In genomic region chr6:9514146-9514545, GRCh38 we compare ENCODE assay signal across 15 cellular contexts.
DNase-seq lines count a peak whose midpoint lies in the region; ATAC-seq, FAIRE-seq and TF ChIP-seq lines count a peak whose summit lies in the region.
"Had no signal": no experiment of that assay in that cellular context is flagged by ENCODE, and none has a peak within 500 bp of the region (broad histone marks: within the 10 kb centered on the region; RNA-seq: fewer than 3 reads in every experiment).

No MANE protein-coding gene starts in this region.

- H3K36me3 ChIP-seq in IMR-90 (ENCODE audit: control insufficient read depth, insufficient read depth, low read length) (no peaks in the 10 kb centered on the region), keratinocyte (ENCODE audit: control insufficient read depth in 2 of 2, extremely low read depth in 1 of 2, insufficient read depth in 2 of 2, low read length in 2 of 2) (no peaks in the 10 kb centered on the region)

- no peak overlapping the region for H3K4me2 ChIP-seq in IMR-90 (ENCODE audit: low read depth, low read length)
- peak overlapping the region; percentile 49 for H3K4me2 ChIP-seq in keratinocyte (ENCODE audit: control insufficient read depth, extremely low read depth, insufficient read depth, low read depth, low read length)
- H3K4me2 ChIP-seq: GM23338 had no signal

- DNase-seq in IMR-90 = no peak
- DNase-seq in astrocyte of the spinal cord (ENCODE audit: low read depth, low spot score) = peak; percentile 59
- no peak for DNase-seq in epithelial cell of prostate (ENCODE audit: low read depth, low spot score)
- no peak for DNase-seq in keratinocyte (ENCODE audit: low read depth, low spot score)
- DNase-seq in pons (ENCODE audit: low spot score) = no peak
- DNase-seq: C1 segment of cervical spinal cord; Calu3; CD4-positive, alpha-beta T cell; DMS 273 treated with DMSO at 0.1 percent for 48 hours; H7 had no signal

- H3K9me3 ChIP-seq in IMR-90 (ENCODE audit: control insufficient read depth, insufficient read depth, low read length) = no peaks in the 10 kb centered on the region
- no peaks in the 10 kb centered on the region for H3K9me3 ChIP-seq in keratinocyte (ENCODE audit: control insufficient read depth, low read depth, low read length)

- no peak overlapping the region for H3K18ac ChIP-seq in IMR-90 (ENCODE audit: low read depth, low read length)

- ATAC-seq in IMR-90 (ENCODE audit: low read depth) (no peak), GM18909 (IDR thresholded peaks at IDR 0.05; ENCODE audit: poor library complexity, unreplicated experiment) (no peak), HG03039 (IDR thresholded peaks at IDR 0.05; ENCODE audit: unreplicated experiment) (no peak)
- ATAC-seq: GM12878, GM23338 had no signal

- H3K27me3 ChIP-seq in IMR-90 (ENCODE audit: control insufficient read depth, insufficient read depth, low read length) = no peaks in the 10 kb centered on the region
- H3K27me3 ChIP-seq in keratinocyte (ENCODE audit: control insufficient read depth, extremely low read depth, insufficient read depth, low read length) = no peaks in the 10 kb centered on the region

- no CpG with 5 or more reads among the region's 1 CpG for whole genome bisulfite sequencing in IMR-90 (ENCODE audit: extremely low coverage in 2 of 2, insufficient read length in 1 of 2), 2 experiments

- dilution Hi-C loops in IMR-90 (cut with HindIII; ENCODE audit: low sequenced_read_pairs, unreplicated experiment) = no loop called here
- dilution Hi-C loops in keratinocyte (cut with MboI; ENCODE audit: extremely low pct_ligation_motif_present, low sequenced_read_pairs) = no loop called here

- TF ChIP-seq CTCF in IMR-90 (conservative IDR thresholded peaks at IDR 0.05; ENCODE audit: low read depth, low read length) = no peak
- no peak for TF ChIP-seq CTCF in astrocyte of the spinal cord (IDR thresholded peaks at IDR 0.05; ENCODE audit: low read depth, low read length)
- TF ChIP-seq CTCF in keratinocyte (optimal IDR thresholded peaks at IDR 0.05 in 1 of 3, IDR thresholded peaks at IDR 0.05 in 1 of 3, conservative IDR thresholded peaks at IDR 0.05 in 1 of 3; ENCODE audit: extremely low read depth in 1 of 3, insufficient read depth in 2 of 3, low read length in 3 of 3) = no peak

- CTCF ChIA-PET in IMR-90 (lab: Yijun Ruan, JAX) = interaction anchor here (0.7 to 1.5 kb wide), 3 partner anchors 11 to 32 kb away, joined by 3 to 6 read pairs (median 5); no protein-coding TSS in a partner anchor

- H3K79me2 ChIP-seq in keratinocyte (ENCODE audit: control insufficient read depth, insufficient read depth, low read length) = no peaks in the 10 kb centered on the region

- peak overlapping the region; percentile 71; the same call in 1 of the 3 replicates for H2BK15ac ChIP-seq in IMR-90 (ENCODE audit: low read depth, low read length)

- no peak for TF ChIP-seq POLR2A in IMR-90 (IDR thresholded peaks at IDR 0.05; ENCODE audit: low read depth, low read length)

- H2AFZ ChIP-seq in IMR-90 (replicated peaks; ENCODE audit: low read length, poor library complexity) (no peak overlapping the region), keratinocyte (ENCODE audit: control insufficient read depth, low read length) (peak overlapping the region; percentile 22)
- H2AFZ ChIP-seq: GM23338 had no signal

- H3K9me1 ChIP-seq in IMR-90 (ENCODE audit: insufficient read depth, low read length) (peaks cover 11% of the 10 kb centered on the region; the same call in 1 of the 2 replicates), keratinocyte (ENCODE audit: control insufficient read depth, extremely low read depth, insufficient read depth, low read length) (no peaks in the 10 kb centered on the region)

- H3K4me3 ChIP-seq in IMR-90 (ENCODE audit: insufficient read depth, low read depth, low read length) = no peak overlapping the region
- H3K4me3 ChIP-seq in astrocyte of the spinal cord (ENCODE audit: low read depth, low read length) = no peak overlapping the region
- peak overlapping the region in 1 of 3 experiments; percentile 13 for H3K4me3 ChIP-seq in keratinocyte (ENCODE audit: control insufficient read depth in 2 of 3, extremely low read depth in 1 of 3, insufficient read depth in 2 of 3, low read depth in 1 of 3, low read length in 3 of 3)
- H3K4me3 ChIP-seq: GM12878, GM23338 had no signal

- H3K79me1 ChIP-seq in IMR-90 (ENCODE audit: low read depth in 1 of 2, low read length in 2 of 2) = no peaks in the 10 kb centered on the region

- intact Hi-C loops in IMR-90 (cut with micrococcal nuclease) = no loop called here

- no peak overlapping the region for H3K56ac ChIP-seq in IMR-90 (ENCODE audit: extremely low read depth, insufficient read depth, low read length)

- H2BK5ac ChIP-seq in IMR-90 (ENCODE audit: low read depth, low read length, poor library complexity, severe bottlenecking) = no peak overlapping the region

- no peak overlapping the region for H4K91ac ChIP-seq in IMR-90 (ENCODE audit: insufficient read depth, low read depth, low read length)

- BruUV-seq in IMR-90 (replicated peaks; lab: Mats Ljungman, UMichigan) = no TSS peak

- no peak overlapping the region for H3K9ac ChIP-seq in IMR-90 (ENCODE audit: low read depth, low read length)
- H3K9ac ChIP-seq in keratinocyte (ENCODE audit: control insufficient read depth, extremely low read depth, insufficient read depth, low read length) = no peak overlapping the region

- H3K23ac ChIP-seq in IMR-90 (ENCODE audit: low read depth, low read length) = peak overlapping the region; percentile 16; the same call in 1 of the 2 replicates

- TF ChIP-seq RAD21 in IMR-90 (IDR thresholded peaks at IDR 0.05; ENCODE audit: low read length) = no peak

- no peak overlapping the region for H2AK5ac ChIP-seq in IMR-90 (ENCODE audit: low read depth, low read length)

- POLR2A ChIA-PET in IMR-90 (lab: Charles Lee; ENCODE audit: unreplicated experiment) = no interaction called here

- H4K5ac ChIP-seq in IMR-90 (ENCODE audit: low read depth, low read length) = no peak overlapping the region

- in situ Hi-C loops in IMR-90 (cut with MboI; ENCODE audit: low sequenced_read_pairs) (no loop called here), astrocyte of the spinal cord (cut with HindIII; ENCODE audit: low sequenced_read_pairs) (no loop called here)

- H3K27ac ChIP-seq in IMR-90 (ENCODE audit: insufficient read depth, low read length) (no peak overlapping the region), epithelial cell of prostate (peak overlapping the region; percentile 63), keratinocyte (ENCODE audit: control insufficient read depth, insufficient read depth, low read length) (peak overlapping the region; percentile 61)

- H4K20me1 ChIP-seq in IMR-90 (ENCODE audit: insufficient read depth, low read length) = no peaks in the 10 kb centered on the region
- H4K20me1 ChIP-seq in keratinocyte (ENCODE audit: control insufficient read depth, extremely low read depth, insufficient read depth, low read length) = no peaks in the 10 kb centered on the region

- no peak overlapping the region for H4K8ac ChIP-seq in IMR-90 (ENCODE audit: low read depth in 2 of 2, low read length in 2 of 2)

- peak overlapping the region; percentile 5; the same call in 1 of the 2 replicates for H2BK20ac ChIP-seq in IMR-90 (ENCODE audit: low read depth, low read length)

- H2BK120ac ChIP-seq in IMR-90 (ENCODE audit: low read depth, low read length) = peak overlapping the region; percentile 62

- no peak overlapping the region for H3K4ac ChIP-seq in IMR-90 (ENCODE audit: low read depth, low read length)

- H3K4me1 ChIP-seq in IMR-90 (ENCODE audit: control insufficient read depth, insufficient read depth, low read length) = peaks cover 6% of the 10 kb centered on the region
- peaks cover 43% of the 10 kb centered on the region for H3K4me1 ChIP-seq in keratinocyte (ENCODE audit: control insufficient read depth, extremely low read depth, insufficient read depth, low read length)

- H2AK9ac ChIP-seq in IMR-90 (replicated peaks; ENCODE audit: low read depth, low read length, poor library complexity) = no peak overlapping the region

- H3K14ac ChIP-seq in IMR-90 (replicated peaks; ENCODE audit: low read depth, low read length) = peak overlapping the region; percentile 10; the same call in 1 of the 2 replicates

- FAIRE-seq in keratinocyte (lab: Jason Lieb, UNC) = peak; percentile 89
- FAIRE-seq: A204.1, GM12878 had no signal

TF ChIP-seq in IMR-90, 13 proteins besides CTCF, POLR2A, EP300 and RAD21:
- TF ChIP-seq NFE2L2 (IDR thresholded peaks at IDR 0.05; ENCODE audit: low read depth, low read length) (no peak), MXI1 (IDR thresholded peaks at IDR 0.05; ENCODE audit: borderline replicate concordance, low read depth, low read length) (no peak), CEBPB (IDR thresholded peaks at IDR 0.05; ENCODE audit: low read depth, low read length) (no peak), USF2 (IDR thresholded peaks at IDR 0.05; ENCODE audit: low read depth, low read length) (no peak), MAFK (IDR thresholded peaks at IDR 0.05; ENCODE audit: low read depth, low read length) (no peak), RCOR1 (IDR thresholded peaks at IDR 0.05; ENCODE audit: insufficient replicate concordance, low read length) (no peak), MAZ (IDR thresholded peaks at IDR 0.05; ENCODE audit: borderline replicate concordance, low read depth, low read length) (no peak), ELK1 (IDR thresholded peaks at IDR 0.05; ENCODE audit: borderline replicate concordance, low read depth, low read length) (no peak), RFX5 (IDR thresholded peaks at IDR 0.05; ENCODE audit: low read depth, low read length) (no peak), CHD1 (IDR thresholded peaks at IDR 0.05; ENCODE audit: low read depth, low read length) (no peak), BHLHE40 (IDR thresholded peaks at IDR 0.05; ENCODE audit: low read depth, low read length) (no peak), SMC3 (IDR thresholded peaks at IDR 0.05; ENCODE audit: low read depth, low read length) (no peak), FOS (IDR thresholded peaks at IDR 0.05; ENCODE audit: low read depth, low read length) (no peak)
